Comparison of ENCODE assay signal across 19 cellular contexts in genomic region chr6:134997133-134997841, GRCh38. TPM values are rescaled to one million over a fixed set of nuclear protein-coding genes. Genes with fewer than 3 reads are reported as not detected.
"Had no signal": no experiment of that assay in that cellular context is flagged by ENCODE, and none has a peak within 500 bp of the region (broad histone marks: within the 10 kb centered on the region; RNA-seq: fewer than 3 reads in every experiment).

No MANE protein-coding gene starts in this region.

- DNase-seq: activated CD4-positive, alpha-beta T cell treated with anti-CD3 and anti-CD28 coated beads, Interleukin-2, amount 50 U/mL, for 48 hours; activated gamma-delta T cell treated with Interleukin-2 at 50 U/mL for 16 hours; activated T-cell treated with anti-CD3 and anti-CD28 coated beads, Interleukin-2, amount 50 U/mL, for 4 hours; anterior cingulate cortex; caudate nucleus; dorsolateral prefrontal cortex; mesendoderm; naive thymus-derived CD4-positive, alpha-beta T cell; stimulated activated CD4-positive, alpha-beta T cell treated with anti-CD3 and anti-CD28 coated beads, Interleukin-4, amount 100 ng/mL, for 24 hours; SW 1271; T1000; thyroid gland had no signal

- H3K9me3 ChIP-seq: neutrophil, thyroid gland had no signal

- H3K4me3 Mint-ChIP-seq: activated T-cell treated with anti-CD3 and anti-CD28 coated beads, Interleukin-2, amount 50 U/mL, for 4 hours; brain; naive thymus-derived CD4-positive, alpha-beta T cell; stimulated activated effector memory CD8-positive, alpha-beta T cell treated with anti-CD3 and anti-CD28 coated beads, Interleukin-12 subunit alpha, Interleukin-12 subunit beta, amount 100 ng/mL, for 72 hours had no signal

- H3K27me3 ChIP-seq: dorsolateral prefrontal cortex, hepatocyte, neutrophil, thyroid gland had no signal

- H3K9me3 Mint-ChIP-seq: activated T-cell treated with anti-CD3 and anti-CD28 coated beads, Interleukin-2, amount 50 U/mL, for 4 hours; brain; naive thymus-derived CD4-positive, alpha-beta T cell; stimulated activated effector memory CD8-positive, alpha-beta T cell treated with anti-CD3 and anti-CD28 coated beads, Interleukin-12 subunit alpha, Interleukin-12 subunit beta, amount 100 ng/mL, for 72 hours had no signal

- H3K4me3 ChIP-seq: dorsolateral prefrontal cortex, hepatocyte, smooth muscle cell, thyroid gland had no signal

- H3K4me1 Mint-ChIP-seq: brain; stimulated activated effector memory CD8-positive, alpha-beta T cell treated with anti-CD3 and anti-CD28 coated beads, Interleukin-12 subunit alpha, Interleukin-12 subunit beta, amount 100 ng/mL, for 72 hours had no signal

- H3K27ac ChIP-seq: hepatocyte, neutrophil, parathyroid adenoma, thyroid gland had no signal

- H3K4me1 ChIP-seq: parathyroid adenoma, thyroid gland had no signal

- H3K27ac Mint-ChIP-seq: brain; stimulated activated effector memory CD8-positive, alpha-beta T cell treated with anti-CD3 and anti-CD28 coated beads, Interleukin-12 subunit alpha, Interleukin-12 subunit beta, amount 100 ng/mL, for 72 hours had no signal

- H3K27me3 Mint-ChIP-seq: brain; naive thymus-derived CD4-positive, alpha-beta T cell had no signal

RNA-seq across cellular contexts. Expression of gene ALDH8A1, which starts 47.4 kb away (rescaled TPM):
- total RNA-seq: fibroblast of villous mesenchyme had no signal
